ENCODE assay signal across 8 cellular contexts in genomic region chr1:156591181-156591431, GRCh38. TPM values are rescaled to one million over a fixed set of nuclear protein-coding genes. Genes with fewer than 3 reads are reported as not detected.
DNase-seq lines count a peak whose midpoint lies in the region; ATAC-seq and TF ChIP-seq lines count a peak whose summit lies in the region.

No MANE protein-coding gene starts in this region.

- H3K27ac ChIP-seq in PC-3 (ENCODE audit: low read length) (no peak overlapping the region), esophagus muscularis mucosa (replicated peaks in 1 of 4) (peak overlapping the region; percentile 85 to 91 (median 88)), sigmoid colon (peak overlapping the region; percentile 87 to 95 (median 90))

- H4K20me1 ChIP-seq in PC-3 (ENCODE audit: low read length): no peaks in the 10 kb centered on the region

- peaks cover 26% of the 10 kb centered on the region for H3K36me3 ChIP-seq in PC-3 (ENCODE audit: low read depth, low read length)
- H3K36me3 ChIP-seq in esophagus muscularis mucosa: peaks cover 19 to 34% (median 33%) of the 10 kb centered on the region in 4 donors
- H3K36me3 ChIP-seq in sigmoid colon: peaks cover 0 to 34% (median 8%) of the 10 kb centered on the region in 4 donors

- POLR2A ChIA-PET in PC-3 (lab: Charles Lee; ENCODE audit: unreplicated experiment) (interaction anchor here (0.5 to 0.6 kb wide), 2 partner anchors 90 to 134 kb away, joined by 3 to 4 read pairs; partner anchors contain the start of gene MEF2D), GM10248 (lab: Yijun Ruan, JAX) (interaction anchor here (0.8 kb wide), 1 partner anchor 17 kb away, joined by 6 read pairs; no protein-coding TSS in a partner anchor)

- intact Hi-C loops in PC-3 (cut with micrococcal nuclease): no loop called here
- intact Hi-C loops in esophagus muscularis mucosa (cut with DNase I): loop anchor here (5.0 to 10.0 kb wide), 2 partner anchors 106 to 134 kb away; no protein-coding TSS in a partner anchor
- intact Hi-C loops in sigmoid colon (cut with DNase I): loop anchor here (5.0 kb wide), 1 partner anchor 79 kb away; no protein-coding TSS in a partner anchor

- H3K27me3 ChIP-seq in PC-3 (ENCODE audit: low read length) (no peaks in the 10 kb centered on the region), esophagus muscularis mucosa (no peaks in the 10 kb centered on the region), sigmoid colon (no peaks in the 10 kb centered on the region)

- H3K4me2 ChIP-seq in PC-3 (ENCODE audit: low read length): peak overlapping the region; percentile 92

- CTCF ChIA-PET in PC-3 (lab: Charles Lee) (interaction anchor here (0.6 to 0.8 kb wide), 2 partner anchors 91 to 134 kb away, joined by 4 read pairs; partner anchors contain the start of gene MEF2D), GM10248 (lab: Yijun Ruan, JAX) (interaction anchor here (0.9 to 4.9 kb wide), 11 partner anchors 9 to 182 kb away, joined by 3 to 33 read pairs (median 7); partner anchors contain the start of gene GPATCH4)

- TSS peak; percentile 25 for BruUV-seq in PC-3 (replicated peaks; lab: Mats Ljungman, UMichigan)

- H3K4me3 ChIP-seq in PC-3 (ENCODE audit: low read length): peak overlapping the region; percentile 74
- H3K4me3 ChIP-seq in esophagus muscularis mucosa: peak overlapping the region; percentile 72 to 87 (median 80)
- H3K4me3 ChIP-seq in sigmoid colon: peak overlapping the region; percentile 54 to 83 (median 68)

- TF ChIP-seq POLR2A in esophagus muscularis mucosa (IDR thresholded peaks at IDR 0.05; ENCODE audit: low read depth) (no peak), sigmoid colon (IDR thresholded peaks at IDR 0.05) (no peak)

- no peaks in the 10 kb centered on the region for H3K9me2 ChIP-seq in PC-3 (replicated peaks; ENCODE audit: low read length)

- H3K4me1 ChIP-seq in PC-3 (ENCODE audit: insufficient read depth, low read length): peaks cover 16% of the 10 kb centered on the region
- peaks cover 11 to 21% (median 19%) of the 10 kb centered on the region in 4 donors for H3K4me1 ChIP-seq in esophagus muscularis mucosa
- H3K4me1 ChIP-seq in sigmoid colon: peaks cover 0 to 17% (median 10%) of the 10 kb centered on the region in 4 donors

- peaks cover 13% of the 10 kb centered on the region for H3K79me2 ChIP-seq in PC-3 (ENCODE audit: low read length)

- ATAC-seq in GM19455 (IDR thresholded peaks at IDR 0.05; ENCODE audit: unreplicated experiment): peak; percentile 19
- no peak for ATAC-seq in PC-3
- ATAC-seq in GM21423 (IDR thresholded peaks at IDR 0.05; ENCODE audit: unreplicated experiment): no peak

- H3K9me3 ChIP-seq in PC-3 (ENCODE audit: low read length) (no peaks in the 10 kb centered on the region), esophagus muscularis mucosa (no peaks in the 10 kb centered on the region), sigmoid colon (no peaks in the 10 kb centered on the region)

- H3K9ac ChIP-seq in PC-3 (ENCODE audit: low read length): peak overlapping the region; percentile 80

- DNase-seq in PC-3: no peak
- DNase-seq in esophagus muscularis mucosa (ENCODE audit: extremely low spot score): no peak
- DNase-seq in sigmoid colon: no peak
- DNase-seq in effector CD4-positive, alpha-beta T cell: no peak
- DNase-seq in GM10248 (ENCODE audit: extremely low spot score): no peak
- DNase-seq in NAMALWA (ENCODE audit: low spot score): no peak

- H2AFZ ChIP-seq in PC-3 (ENCODE audit: low read length): peak overlapping the region; percentile 95

- no peaks in the 10 kb centered on the region for H3F3A ChIP-seq in PC-3 (ENCODE audit: low read length, unreplicated experiment)

- no peak for TF ChIP-seq CTCF in PC-3 (conservative IDR thresholded peaks at IDR 0.05; ENCODE audit: low read depth, low read length)
- TF ChIP-seq CTCF in esophagus muscularis mucosa (IDR thresholded peaks at IDR 0.05): no peak
- TF ChIP-seq CTCF in sigmoid colon (IDR thresholded peaks at IDR 0.05): no peak
- TF ChIP-seq CTCF in GM10248 (IDR thresholded peaks at IDR 0.05; ENCODE audit: control extremely low read depth, extremely low read depth, low read depth, missing control alignments): no peak

- TF ChIP-seq EP300 in esophagus muscularis mucosa (IDR thresholded peaks at IDR 0.05) (no peak), sigmoid colon (IDR thresholded peaks at IDR 0.05) (no peak)

- WGBS in esophagus muscularis mucosa: 30% methylated on average over 6 of the region's 6 CpGs
- WGBS in sigmoid colon, 2 donors: 4 to 20% methylated on average over 6 of the region's 6 CpGs

RNA-seq across cellular contexts. Expression of gene NAXE, which starts 0.5 kb away (rescaled TPM):
- total RNA-seq in PC-3 (2014; rRNA removed) (237 and 261 TPM in 2 replicates), esophagus muscularis mucosa (10 to 100 TPM; 73.5 to 98.0 (median 85.2) TPM), sigmoid colon (100 to 1,000 TPM in 1 of 4 donors, 10 to 100 TPM in 3; 59.3 to 113 (median 67.2) TPM)
- polyA plus RNA-seq in sigmoid colon: 10 to 100 TPM; 80.8 to 91.6 (median 84.1) TPM

RNA-seq across cellular contexts. Expression of gene GPATCH4, which starts 10.2 kb away (rescaled TPM):
- total RNA-seq in PC-3 (2014; rRNA removed) (37.3 and 73.7 TPM in 2 replicates), esophagus muscularis mucosa (10 to 100 TPM; 22.6 to 32.8 (median 26.4) TPM), sigmoid colon (10 to 100 TPM; 12.2 to 22.9 (median 17.3) TPM)
- 10 to 100 TPM; 10.2 to 32.9 (median 18.0) TPM for polyA plus RNA-seq in sigmoid colon

RNA-seq across cellular contexts. Expression of gene TTC24, which starts 11.6 kb away (rescaled TPM):
- total RNA-seq in PC-3 (2014; rRNA removed): not detected in 2 replicates
- total RNA-seq in esophagus muscularis mucosa: not detected
- total RNA-seq in sigmoid colon: not detected
- polyA plus RNA-seq in sigmoid colon: 1 to 10 TPM in 1 of 3 donors, not detected in 2; 2.6 TPM

RNA-seq across cellular contexts. Expression of gene IQGAP3, which starts 18.7 kb away (rescaled TPM):
- total RNA-seq in PC-3 (2014; rRNA removed) (54.3 and 77.3 TPM in 2 replicates), esophagus muscularis mucosa (1 to 10 TPM in 1 of 4 donors, under 1 TPM in 2, not detected in 1; 0.06 to 1.1 (median 0.50) TPM), sigmoid colon (under 1 TPM in 3 of 4 donors, not detected in 1; 0.55 to 0.81 (median 0.71) TPM)
- polyA plus RNA-seq in sigmoid colon: 10 to 100 TPM in 1 of 3 donors, under 1 TPM in 2; 0.60 to 11.2 (median 0.92) TPM

RNA-seq across cellular contexts. Expression of gene HAPLN2, which starts 28.1 kb away (rescaled TPM):
- 1.1 TPM in 1 of 2 replicates, not detected in the other for total RNA-seq in PC-3 (2014; rRNA removed)
- 1 to 10 TPM in 3 of 4 donors, under 1 TPM in 1; 0.83 to 5.1 (median 2.2) TPM for total RNA-seq in esophagus muscularis mucosa
- total RNA-seq in sigmoid colon: 1 to 10 TPM in 1 of 4 donors, under 1 TPM in 1, not detected in 2; 0.71 to 1.2 TPM
- under 1 TPM in 1 of 3 donors, not detected in 2; 0.10 TPM for polyA plus RNA-seq in sigmoid colon
